1 cellular context compared by ENCODE assay signal in the genomic region with DNA sequence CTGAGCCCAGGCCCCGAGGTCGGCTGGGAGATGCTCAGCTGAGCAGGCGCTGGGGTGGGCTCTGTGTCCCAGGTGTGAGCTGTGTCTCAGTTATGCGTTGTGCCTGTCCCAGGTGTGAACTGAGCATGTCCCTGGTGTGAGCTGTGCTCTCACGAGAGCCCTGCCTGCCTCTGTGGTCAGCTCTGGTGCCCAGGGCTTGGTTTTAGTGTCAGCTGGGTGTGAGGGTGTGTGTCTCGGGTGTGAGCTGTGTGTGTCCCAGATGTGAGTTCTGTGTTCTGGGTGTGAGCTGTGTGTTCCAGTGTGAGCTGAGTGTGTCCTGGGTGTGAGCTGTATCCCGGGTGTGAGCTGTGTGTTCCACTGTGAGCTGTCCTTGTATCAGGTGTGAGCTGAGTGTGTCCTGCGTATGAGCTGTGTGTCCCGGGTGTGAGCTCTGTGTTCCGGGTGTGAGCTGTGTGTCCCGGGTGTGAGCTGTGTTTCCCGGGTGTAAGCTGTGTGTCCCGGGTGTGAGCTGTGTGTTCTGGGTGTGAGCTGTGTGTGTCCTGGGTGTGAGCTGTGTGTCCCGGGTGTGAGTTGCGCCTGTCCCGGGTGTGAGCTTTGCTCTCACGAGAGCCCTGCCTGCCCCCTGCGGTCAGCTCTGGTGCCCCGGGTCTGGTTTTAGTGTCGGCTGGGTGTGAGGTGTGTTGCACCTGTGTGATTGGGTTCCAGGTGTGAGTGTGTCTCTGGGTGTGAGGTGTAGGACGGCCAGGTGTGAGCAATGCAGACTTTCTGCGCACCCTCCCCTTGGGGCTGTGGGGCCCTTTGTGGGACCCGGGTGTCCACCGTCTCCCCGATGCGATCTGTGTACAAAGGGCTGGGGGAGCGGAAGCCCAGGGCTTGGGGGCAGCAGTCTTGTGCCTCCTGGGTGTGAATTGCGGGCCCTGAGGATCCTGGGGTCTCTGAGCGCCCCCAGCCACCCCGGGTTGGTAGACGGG.
TF ChIP-seq lines count a peak whose summit lies in the region.

No MANE protein-coding gene starts in this region.

TF ChIP-seq in K562, 482 proteins besides CTCF, POLR2A, EP300 and RAD21:
- TF ChIP-seq MXI1 (IDR thresholded peaks at IDR 0.05; ENCODE audit: low read depth, low read length) = no peak
- no peak for TF ChIP-seq RFX1 (IDR thresholded peaks at IDR 0.05)
- TF ChIP-seq, protein P1, sequence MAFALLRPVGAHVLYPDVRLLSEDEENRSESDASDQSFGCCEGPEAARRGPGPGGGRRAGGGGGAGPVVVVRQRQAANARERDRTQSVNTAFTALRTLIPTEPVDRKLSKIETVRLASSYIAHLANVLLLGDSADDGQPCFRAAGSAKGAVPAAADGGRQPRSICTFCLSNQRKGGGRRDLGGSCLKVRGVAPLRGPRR (CRISPR knock-in tag; IDR thresholded peaks at IDR 0.05) = no peak
- no peak for TF ChIP-seq SP1 (CRISPR knock-in tag; IDR thresholded peaks at IDR 0.05)
- TF ChIP-seq NFE2 (IDR thresholded peaks at IDR 0.05; ENCODE audit: low read depth) = no peak
- TF ChIP-seq, protein P2, sequence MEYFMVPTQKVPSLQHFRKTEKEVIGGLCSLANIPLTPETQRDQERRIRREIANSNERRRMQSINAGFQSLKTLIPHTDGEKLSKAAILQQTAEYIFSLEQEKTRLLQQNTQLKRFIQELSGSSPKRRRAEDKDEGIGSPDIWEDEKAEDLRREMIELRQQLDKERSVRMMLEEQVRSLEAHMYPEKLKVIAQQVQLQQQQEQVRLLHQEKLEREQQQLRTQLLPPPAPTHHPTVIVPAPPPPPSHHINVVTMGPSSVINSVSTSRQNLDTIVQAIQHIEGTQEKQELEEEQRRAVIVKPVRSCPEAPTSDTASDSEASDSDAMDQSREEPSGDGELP (CRISPR knock-in tag; IDR thresholded peaks at IDR 0.05; ENCODE audit: borderline replicate concordance) = 0 out of 2 replicates have a peak, but pooled peaks have one; percentile 27
- TF ChIP-seq, protein P3, sequence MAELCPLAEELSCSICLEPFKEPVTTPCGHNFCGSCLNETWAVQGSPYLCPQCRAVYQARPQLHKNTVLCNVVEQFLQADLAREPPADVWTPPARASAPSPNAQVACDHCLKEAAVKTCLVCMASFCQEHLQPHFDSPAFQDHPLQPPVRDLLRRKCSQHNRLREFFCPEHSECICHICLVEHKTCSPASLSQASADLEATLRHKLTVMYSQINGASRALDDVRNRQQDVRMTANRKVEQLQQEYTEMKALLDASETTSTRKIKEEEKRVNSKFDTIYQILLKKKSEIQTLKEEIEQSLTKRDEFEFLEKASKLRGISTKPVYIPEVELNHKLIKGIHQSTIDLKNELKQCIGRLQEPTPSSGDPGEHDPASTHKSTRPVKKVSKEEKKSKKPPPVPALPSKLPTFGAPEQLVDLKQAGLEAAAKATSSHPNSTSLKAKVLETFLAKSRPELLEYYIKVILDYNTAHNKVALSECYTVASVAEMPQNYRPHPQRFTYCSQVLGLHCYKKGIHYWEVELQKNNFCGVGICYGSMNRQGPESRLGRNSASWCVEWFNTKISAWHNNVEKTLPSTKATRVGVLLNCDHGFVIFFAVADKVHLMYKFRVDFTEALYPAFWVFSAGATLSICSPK (IDR thresholded peaks at IDR 0.05; ENCODE audit: borderline replicate concordance) = no peak
- TF ChIP-seq, protein P4, sequence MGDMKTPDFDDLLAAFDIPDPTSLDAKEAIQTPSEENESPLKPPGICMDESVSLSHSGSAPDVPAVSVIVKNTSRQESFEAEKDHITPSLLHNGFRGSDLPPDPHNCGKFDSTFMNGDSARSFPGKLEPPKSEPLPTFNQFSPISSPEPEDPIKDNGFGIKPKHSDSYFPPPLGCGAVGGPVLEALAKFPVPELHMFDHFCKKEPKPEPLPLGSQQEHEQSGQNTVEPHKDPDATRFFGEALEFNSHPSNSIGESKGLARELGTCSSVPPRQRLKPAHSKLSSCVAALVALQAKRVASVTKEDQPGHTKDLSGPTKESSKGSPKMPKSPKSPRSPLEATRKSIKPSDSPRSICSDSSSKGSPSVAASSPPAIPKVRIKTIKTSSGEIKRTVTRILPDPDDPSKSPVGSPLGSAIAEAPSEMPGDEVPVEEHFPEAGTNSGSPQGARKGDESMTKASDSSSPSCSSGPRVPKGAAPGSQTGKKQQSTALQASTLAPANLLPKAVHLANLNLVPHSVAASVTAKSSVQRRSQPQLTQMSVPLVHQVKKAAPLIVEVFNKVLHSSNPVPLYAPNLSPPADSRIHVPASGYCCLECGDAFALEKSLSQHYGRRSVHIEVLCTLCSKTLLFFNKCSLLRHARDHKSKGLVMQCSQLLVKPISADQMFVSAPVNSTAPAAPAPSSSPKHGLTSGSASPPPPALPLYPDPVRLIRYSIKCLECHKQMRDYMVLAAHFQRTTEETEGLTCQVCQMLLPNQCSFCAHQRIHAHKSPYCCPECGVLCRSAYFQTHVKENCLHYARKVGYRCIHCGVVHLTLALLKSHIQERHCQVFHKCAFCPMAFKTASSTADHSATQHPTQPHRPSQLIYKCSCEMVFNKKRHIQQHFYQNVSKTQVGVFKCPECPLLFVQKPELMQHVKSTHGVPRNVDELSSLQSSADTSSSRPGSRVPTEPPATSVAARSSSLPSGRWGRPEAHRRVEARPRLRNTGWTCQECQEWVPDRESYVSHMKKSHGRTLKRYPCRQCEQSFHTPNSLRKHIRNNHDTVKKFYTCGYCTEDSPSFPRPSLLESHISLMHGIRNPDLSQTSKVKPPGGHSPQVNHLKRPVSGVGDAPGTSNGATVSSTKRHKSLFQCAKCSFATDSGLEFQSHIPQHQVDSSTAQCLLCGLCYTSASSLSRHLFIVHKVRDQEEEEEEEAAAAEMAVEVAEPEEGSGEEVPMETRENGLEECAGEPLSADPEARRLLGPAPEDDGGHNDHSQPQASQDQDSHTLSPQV (IDR thresholded peaks at IDR 0.05) = no peak
- no peak for TF ChIP-seq ZNF668 (CRISPR knock-in tag; IDR thresholded peaks at IDR 0.05)
- no peak for TF ChIP-seq ZNF224 (CRISPR knock-in tag; IDR thresholded peaks at IDR 0.05)
- TF ChIP-seq, protein P5, sequence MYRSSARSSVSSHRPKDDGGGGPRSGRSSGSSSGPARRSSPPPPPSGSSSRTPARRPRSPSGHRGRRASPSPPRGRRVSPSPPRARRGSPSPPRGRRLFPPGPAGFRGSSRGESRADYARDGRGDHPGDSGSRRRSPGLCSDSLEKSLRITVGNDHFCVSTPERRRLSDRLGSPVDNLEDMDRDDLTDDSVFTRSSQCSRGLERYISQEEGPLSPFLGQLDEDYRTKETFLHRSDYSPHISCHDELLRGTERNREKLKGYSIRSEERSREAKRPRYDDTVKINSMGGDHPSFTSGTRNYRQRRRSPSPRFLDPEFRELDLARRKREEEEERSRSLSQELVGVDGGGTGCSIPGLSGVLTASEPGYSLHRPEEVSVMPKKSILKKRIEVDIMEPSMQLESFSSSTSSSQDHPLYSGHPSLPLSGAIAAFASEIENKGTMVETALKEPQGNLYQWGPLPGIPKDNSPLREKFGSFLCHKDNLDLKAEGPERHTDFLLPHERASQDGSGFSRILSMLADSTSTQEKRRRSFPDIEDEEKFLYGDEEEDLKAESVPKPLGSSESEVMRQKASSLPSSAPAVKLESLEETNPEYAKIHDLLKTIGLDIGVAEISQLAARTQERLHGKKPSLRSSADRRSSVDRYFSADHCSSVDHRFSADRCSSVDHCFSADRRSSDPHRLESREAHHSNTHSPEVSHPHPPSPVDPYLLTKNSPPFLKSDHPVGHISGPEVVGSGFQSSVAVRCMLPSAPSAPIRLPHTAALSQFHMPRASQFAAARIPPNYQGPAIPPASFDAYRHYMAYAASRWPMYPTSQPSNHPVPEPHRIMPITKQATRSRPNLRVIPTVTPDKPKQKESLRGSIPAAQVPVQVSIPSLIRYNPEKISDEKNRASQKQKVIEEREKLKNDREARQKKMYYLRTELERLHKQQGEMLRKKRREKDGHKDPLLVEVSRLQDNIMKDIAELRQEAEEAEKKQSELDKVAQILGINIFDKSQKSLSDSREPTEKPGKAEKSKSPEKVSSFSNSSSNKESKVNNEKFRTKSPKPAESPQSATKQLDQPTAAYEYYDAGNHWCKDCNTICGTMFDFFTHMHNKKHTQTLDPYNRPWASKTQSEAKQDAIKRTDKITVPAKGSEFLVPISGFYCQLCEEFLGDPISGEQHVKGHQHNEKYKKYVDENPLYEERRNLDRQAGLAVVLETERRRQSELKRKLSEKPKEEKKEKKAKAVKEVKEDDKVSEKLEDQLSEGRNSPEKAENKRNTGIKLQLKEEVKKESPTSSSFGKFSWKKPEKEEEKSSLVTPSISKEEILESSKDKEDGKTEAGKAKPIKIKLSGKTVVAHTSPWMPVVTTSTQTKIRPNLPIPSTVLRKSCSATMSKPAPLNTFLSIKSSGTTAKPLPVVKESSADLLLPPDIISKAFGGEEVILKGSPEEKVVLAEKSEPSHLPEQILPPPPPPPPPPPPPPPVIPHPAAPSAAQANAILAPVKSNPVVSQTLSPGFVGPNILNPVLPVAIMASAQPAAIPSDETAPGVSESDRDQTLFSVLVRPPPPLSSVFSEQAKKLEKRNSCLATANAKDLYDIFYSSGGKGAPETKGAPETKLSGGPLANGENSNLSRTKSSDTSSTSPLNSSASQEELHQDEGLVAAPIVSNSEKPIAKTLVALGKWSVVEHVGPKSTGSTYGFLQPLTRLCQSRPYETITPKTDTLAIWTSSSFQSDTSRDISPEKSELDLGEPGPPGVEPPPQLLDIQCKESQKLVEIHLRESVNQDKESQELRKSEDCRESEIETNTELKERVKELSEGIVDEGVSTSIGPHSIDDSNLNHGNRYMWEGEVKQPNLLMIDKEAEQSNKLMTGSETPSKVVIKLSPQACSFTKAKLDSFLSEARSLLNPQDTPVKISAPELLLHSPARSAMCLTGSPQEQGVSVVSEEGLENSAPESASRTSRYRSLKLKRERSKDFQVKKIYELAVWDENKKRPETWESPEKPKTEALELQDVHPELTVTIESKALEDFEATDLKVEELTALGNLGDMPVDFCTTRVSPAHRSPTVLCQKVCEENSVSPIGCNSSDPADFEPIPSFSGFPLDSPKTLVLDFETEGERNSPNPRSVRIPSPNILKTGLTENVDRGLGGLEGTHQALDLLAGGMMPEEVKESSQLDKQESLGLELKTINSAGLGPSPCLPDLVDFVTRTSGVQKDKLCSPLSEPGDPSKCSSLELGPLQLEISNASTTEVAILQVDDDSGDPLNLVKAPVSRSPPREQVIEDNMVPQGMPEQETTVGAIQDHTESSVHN (IDR thresholded peaks at IDR 0.05; ENCODE audit: borderline replicate concordance in 1 of 2, low read depth in 1 of 2) = no peak
- TF ChIP-seq, protein P6, sequence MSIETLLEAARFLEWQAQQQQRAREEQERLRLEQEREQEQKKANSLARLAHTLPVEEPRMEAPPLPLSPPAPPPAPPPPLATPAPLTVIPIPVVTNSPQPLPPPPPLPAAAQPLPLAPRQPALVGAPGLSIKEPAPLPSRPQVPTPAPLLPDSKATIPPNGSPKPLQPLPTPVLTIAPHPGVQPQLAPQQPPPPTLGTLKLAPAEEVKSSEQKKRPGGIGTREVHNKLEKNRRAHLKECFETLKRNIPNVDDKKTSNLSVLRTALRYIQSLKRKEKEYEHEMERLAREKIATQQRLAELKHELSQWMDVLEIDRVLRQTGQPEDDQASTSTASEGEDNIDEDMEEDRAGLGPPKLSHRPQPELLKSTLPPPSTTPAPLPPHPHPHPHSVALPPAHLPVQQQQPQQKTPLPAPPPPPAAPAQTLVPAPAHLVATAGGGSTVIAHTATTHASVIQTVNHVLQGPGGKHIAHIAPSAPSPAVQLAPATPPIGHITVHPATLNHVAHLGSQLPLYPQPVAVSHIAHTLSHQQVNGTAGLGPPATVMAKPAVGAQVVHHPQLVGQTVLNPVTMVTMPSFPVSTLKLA (conservative IDR thresholded peaks at IDR 0.05) = no peak
- no peak for TF ChIP-seq RBFOX2 (IDR thresholded peaks at IDR 0.05; ENCODE audit: low read depth, low read length)
- 0 out of 4 replicates have a peak, but pooled peaks of 1 of the 2 experiments have one; percentile 6 for TF ChIP-seq MAZ (CRISPR knock-in tag; conservative IDR thresholded peaks at IDR 0.05 in 1 of 2, IDR thresholded peaks at IDR 0.05 in 1 of 2)
- no peak for TF ChIP-seq ZKSCAN3 (CRISPR knock-in tag; IDR thresholded peaks at IDR 0.05)
- peak; percentile 32 for TF ChIP-seq POLR2G (IDR thresholded peaks at IDR 0.05; ENCODE audit: low read depth, low read length)
- TF ChIP-seq EZH2 (IDR thresholded peaks at IDR 0.05; ENCODE audit: borderline replicate concordance, low read depth, low read length) = no peak
- no peak for TF ChIP-seq EGR1 (conservative IDR thresholded peaks at IDR 0.05)
- TF ChIP-seq, protein P7, sequence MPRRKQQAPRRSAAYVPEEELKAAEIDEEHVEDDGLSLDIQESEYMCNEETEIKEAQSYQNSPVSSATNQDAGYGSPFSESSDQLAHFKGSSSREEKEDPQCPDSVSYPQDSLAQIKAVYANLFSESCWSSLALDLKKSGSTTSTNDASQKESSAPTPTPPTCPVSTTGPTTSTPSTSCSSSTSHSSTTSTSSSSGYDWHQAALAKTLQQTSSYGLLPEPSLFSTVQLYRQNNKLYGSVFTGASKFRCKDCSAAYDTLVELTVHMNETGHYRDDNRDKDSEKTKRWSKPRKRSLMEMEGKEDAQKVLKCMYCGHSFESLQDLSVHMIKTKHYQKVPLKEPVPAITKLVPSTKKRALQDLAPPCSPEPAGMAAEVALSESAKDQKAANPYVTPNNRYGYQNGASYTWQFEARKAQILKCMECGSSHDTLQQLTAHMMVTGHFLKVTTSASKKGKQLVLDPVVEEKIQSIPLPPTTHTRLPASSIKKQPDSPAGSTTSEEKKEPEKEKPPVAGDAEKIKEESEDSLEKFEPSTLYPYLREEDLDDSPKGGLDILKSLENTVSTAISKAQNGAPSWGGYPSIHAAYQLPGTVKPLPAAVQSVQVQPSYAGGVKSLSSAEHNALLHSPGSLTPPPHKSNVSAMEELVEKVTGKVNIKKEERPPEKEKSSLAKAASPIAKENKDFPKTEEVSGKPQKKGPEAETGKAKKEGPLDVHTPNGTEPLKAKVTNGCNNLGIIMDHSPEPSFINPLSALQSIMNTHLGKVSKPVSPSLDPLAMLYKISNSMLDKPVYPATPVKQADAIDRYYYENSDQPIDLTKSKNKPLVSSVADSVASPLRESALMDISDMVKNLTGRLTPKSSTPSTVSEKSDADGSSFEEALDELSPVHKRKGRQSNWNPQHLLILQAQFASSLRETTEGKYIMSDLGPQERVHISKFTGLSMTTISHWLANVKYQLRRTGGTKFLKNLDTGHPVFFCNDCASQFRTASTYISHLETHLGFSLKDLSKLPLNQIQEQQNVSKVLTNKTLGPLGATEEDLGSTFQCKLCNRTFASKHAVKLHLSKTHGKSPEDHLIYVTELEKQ (CRISPR knock-in tag; IDR thresholded peaks at IDR 0.05) = no peak
- TF ChIP-seq, protein P8, sequence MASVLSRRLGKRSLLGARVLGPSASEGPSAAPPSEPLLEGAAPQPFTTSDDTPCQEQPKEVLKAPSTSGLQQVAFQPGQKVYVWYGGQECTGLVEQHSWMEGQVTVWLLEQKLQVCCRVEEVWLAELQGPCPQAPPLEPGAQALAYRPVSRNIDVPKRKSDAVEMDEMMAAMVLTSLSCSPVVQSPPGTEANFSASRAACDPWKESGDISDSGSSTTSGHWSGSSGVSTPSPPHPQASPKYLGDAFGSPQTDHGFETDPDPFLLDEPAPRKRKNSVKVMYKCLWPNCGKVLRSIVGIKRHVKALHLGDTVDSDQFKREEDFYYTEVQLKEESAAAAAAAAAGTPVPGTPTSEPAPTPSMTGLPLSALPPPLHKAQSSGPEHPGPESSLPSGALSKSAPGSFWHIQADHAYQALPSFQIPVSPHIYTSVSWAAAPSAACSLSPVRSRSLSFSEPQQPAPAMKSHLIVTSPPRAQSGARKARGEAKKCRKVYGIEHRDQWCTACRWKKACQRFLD (CRISPR knock-in tag; IDR thresholded peaks at IDR 0.05) = 0 out of 2 replicates have a peak, but pooled peaks have one; percentile 3
- no peak for TF ChIP-seq TCF7 (IDR thresholded peaks at IDR 0.05; ENCODE audit: borderline replicate concordance)
- TF ChIP-seq, protein P9, sequence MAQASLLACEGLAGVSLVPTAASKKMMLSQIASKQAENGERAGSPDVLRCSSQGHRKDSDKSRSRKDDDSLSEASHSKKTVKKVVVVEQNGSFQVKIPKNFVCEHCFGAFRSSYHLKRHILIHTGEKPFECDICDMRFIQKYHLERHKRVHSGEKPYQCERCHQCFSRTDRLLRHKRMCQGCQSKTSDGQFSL (CRISPR knock-in tag; IDR thresholded peaks at IDR 0.05) = peak; percentile 77
- TF ChIP-seq, protein P9 (tag; IDR thresholded peaks at IDR 0.05) = no peak
